ENCODE assay signal across 25 cellular contexts in the genomic region with DNA sequence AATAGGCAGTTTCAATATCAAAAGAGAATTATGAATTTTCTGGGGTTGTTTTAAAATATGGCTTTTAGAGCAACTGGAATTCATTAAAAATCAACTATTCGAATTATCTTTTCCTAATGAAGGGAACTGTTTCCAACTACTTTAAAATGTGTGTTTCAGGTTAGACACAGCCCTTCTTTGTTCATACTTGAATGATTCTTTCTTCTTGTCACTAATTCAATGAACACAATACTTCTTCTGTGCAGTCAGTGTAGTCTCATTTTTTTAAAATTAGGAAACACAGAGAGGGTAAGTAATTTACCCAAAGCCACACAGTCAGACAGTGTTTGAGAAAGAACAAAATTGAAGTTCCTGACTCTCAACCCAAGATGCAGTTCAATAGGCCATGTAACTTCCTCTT.
"Had no signal": no experiment of that assay in that cellular context is flagged by ENCODE, and none has a peak within 500 bp of the region (broad histone marks: within the 10 kb centered on the region; RNA-seq: fewer than 3 reads in every experiment).

No MANE protein-coding gene starts in this region.

- H3K9me3 ChIP-seq: ovary, prostate gland, thoracic aorta had no signal

- H3K36me3 ChIP-seq: left ventricle myocardium inferior, ovary, prostate gland, sigmoid colon, spleen, suprapubic skin, thoracic aorta, tibial artery, upper lobe of right lung had no signal

- H3K4me2 ChIP-seq: hepatocyte had no signal

- ATAC-seq: natural killer cell; right cardiac atrium; stimulated activated effector memory CD8-positive, alpha-beta T cell treated with anti-CD3 and anti-CD28 coated beads, Interleukin-12 subunit alpha, Interleukin-12 subunit beta, amount 100 ng/mL, for 72 hours; upper lobe of right lung had no signal

- H3K4me3 ChIP-seq: hepatocyte, left ventricle myocardium inferior, lung, ovary, prostate gland, sigmoid colon, spleen, suprapubic skin, thoracic aorta, tibial artery, upper lobe of right lung had no signal

- H3K4me1 ChIP-seq: left ventricle myocardium inferior, prostate gland, sigmoid colon, spleen, suprapubic skin, tibial artery, upper lobe of right lung had no signal

- DNase-seq: islet precursor cell; left ventricle myocardium inferior; mesenchymal stem cell; naive B cell; natural killer cell; nephron progenitor cell; ovary; posterior cingulate gyrus; retina; right cardiac atrium; sigmoid colon; small intestine; spleen; stimulated activated CD4-positive, alpha-beta T cell treated with anti-CD3 and anti-CD28 coated beads, Interleukin-4, amount 100 ng/mL, for 24 hours; stimulated activated naive CD4-positive, alpha-beta T cell; tibial artery; trophoblast cell; upper lobe of right lung had no signal

- H2AFZ ChIP-seq: hepatocyte had no signal

- H3K79me2 ChIP-seq: hepatocyte had no signal

- FAIRE-seq: small intestine, urothelium cell line had no signal

- H3K27me3 ChIP-seq: hepatocyte, ovary, sigmoid colon, spleen, suprapubic skin, tibial artery, upper lobe of right lung had no signal

- H3K27ac ChIP-seq: hepatocyte, left ventricle myocardium inferior, ovary, prostate gland, sigmoid colon, spleen, suprapubic skin, thoracic aorta, tibial artery, upper lobe of right lung had no signal
